Comparison of ENCODE assay signal across 17 cellular contexts in the genomic region with DNA sequence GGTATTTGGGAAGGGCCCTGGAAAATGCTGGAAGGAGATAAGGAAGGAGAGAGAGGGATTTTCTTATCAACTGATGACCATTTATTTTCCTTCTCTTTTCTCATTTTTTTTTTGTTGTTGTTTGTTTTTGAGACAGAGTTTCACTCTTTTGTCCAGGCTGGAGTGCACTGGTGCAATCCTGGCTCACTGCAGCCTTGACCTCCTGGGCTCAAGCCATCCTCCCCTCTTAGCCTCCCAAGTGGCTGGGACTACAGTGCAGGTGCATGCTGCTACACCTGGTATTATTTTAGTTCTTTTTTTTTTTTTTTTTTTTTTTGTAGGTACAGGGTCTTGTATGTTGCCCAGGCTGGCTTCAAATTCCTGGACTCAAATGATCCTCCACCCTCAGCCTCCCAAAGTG. TPM values are rescaled to one million over a fixed set of nuclear protein-coding genes. Genes with fewer than 3 reads are reported as not detected.
DNase-seq lines count a peak whose midpoint lies in the region; ATAC-seq, FAIRE-seq and TF ChIP-seq lines count a peak whose summit lies in the region.
"Had no signal": no experiment of that assay in that cellular context is flagged by ENCODE, and none has a peak within 500 bp of the region (broad histone marks: within the 10 kb centered on the region; RNA-seq: fewer than 3 reads in every experiment).

No MANE protein-coding gene starts in this region.

- H3K4me1 ChIP-seq in HepG2 (ENCODE audit: insufficient read depth, low read length), result peaks cover 48% of the 10 kb centered on the region
- no peaks in the 10 kb centered on the region for H3K4me1 ChIP-seq in right lobe of liver
- H3K4me1 ChIP-seq in sigmoid colon, result no peaks in the 10 kb centered on the region
- H3K4me1 ChIP-seq in pancreas, result no peaks in the 10 kb centered on the region
- H3K4me1 ChIP-seq in tibial artery, result peaks cover 0 to 20% (median 15%) of the 10 kb centered on the region in 4 donors

- no peak overlapping the region for H3K4me2 ChIP-seq in HepG2 (ENCODE audit: low read depth, low read length)
- H3K4me2 ChIP-seq: GM23338 had no signal

- no peaks in the 10 kb centered on the region for H3K79me2 ChIP-seq in HepG2 (ENCODE audit: insufficient read depth, low read length)

- DNase-seq in HepG2 (ENCODE audit: low spot score) (no peak), right lobe of liver (no peak), mesenteric fat pad (ENCODE audit: low spot score) (peak; percentile 20), sigmoid colon (peak; percentile 14), pancreas (no peak), tibial artery (no peak), OCI-M1 (lab: John Stamatoyannopoulos, UW) (no peak)
- DNase-seq: 8988T; Calu3; CD8-positive, alpha-beta T cell; DMS79 treated with DMSO at 0.1 percent for 48 hours; GF-D8; HCEC 1CT had no signal

- H3K27me3 ChIP-seq in HepG2 (ENCODE audit: control insufficient read depth in 1 of 2, insufficient read depth in 2 of 2, low read length in 2 of 2) (no peaks in the 10 kb centered on the region), right lobe of liver (no peaks in the 10 kb centered on the region), sigmoid colon (peaks cover 0 to 5% (median 0%) of the 10 kb centered on the region in 3 donors), pancreas (no peaks in the 10 kb centered on the region), tibial artery (no peaks in the 10 kb centered on the region)

- ATAC-seq in HepG2, result no peak
- ATAC-seq in right lobe of liver, result no peak
- ATAC-seq in pancreas, result no peak
- ATAC-seq: CD8-positive, alpha-beta T cell; GM23338 had no signal

- H3K27ac ChIP-seq in HepG2 (ENCODE audit: extremely low read length, insufficient read depth, low read length), result no peak overlapping the region
- no peak overlapping the region for H3K27ac ChIP-seq in right lobe of liver
- H3K27ac ChIP-seq in sigmoid colon, result no peak overlapping the region
- H3K27ac ChIP-seq in pancreas, result no peak overlapping the region
- no peak overlapping the region for H3K27ac ChIP-seq in tibial artery

- TF ChIP-seq RAD21 in HepG2 (CRISPR knock-in tag; IDR thresholded peaks at IDR 0.05), result no peak

- no peaks in the 10 kb centered on the region for H4K20me1 ChIP-seq in HepG2 (ENCODE audit: insufficient read depth, low read length)

- H3K9ac ChIP-seq in HepG2 (ENCODE audit: insufficient read depth, low read depth, low read length), result no peak overlapping the region
- H3K9ac ChIP-seq: BLaER1 treated with 17β-estradiol and CSF1 and Interleukin-3, amounts not matched to agents 10 nM and 100 nM had no signal

- no peaks in the 10 kb centered on the region for H3K9me3 ChIP-seq in HepG2 (ENCODE audit: low read length)
- no peaks in the 10 kb centered on the region for H3K9me3 ChIP-seq in right lobe of liver
- no peaks in the 10 kb centered on the region for H3K9me3 ChIP-seq in sigmoid colon
- H3K9me3 ChIP-seq in pancreas, result no peaks in the 10 kb centered on the region
- no peaks in the 10 kb centered on the region for H3K9me3 ChIP-seq in tibial artery
- H3K9me3 ChIP-seq: BLaER1 treated with 17β-estradiol and CSF1 and Interleukin-3, amounts not matched to agents 10 nM and 100 nM had no signal

- no peak for TF ChIP-seq POLR2A in HepG2 (IDR thresholded peaks at IDR 0.05; ENCODE audit: insufficient read depth in 1 of 2, low read depth in 2 of 2, low read length in 2 of 2)
- TF ChIP-seq POLR2A in right lobe of liver (IDR thresholded peaks at IDR 0.05), result no peak
- TF ChIP-seq POLR2A in sigmoid colon (IDR thresholded peaks at IDR 0.05), result no peak

- BruUV-seq in HepG2 (replicated peaks; lab: Mats Ljungman, UMichigan), result no TSS peak

- FAIRE-seq in HepG2 (lab: Jason Lieb, UNC), result no peak
- no peak for FAIRE-seq in pancreas (lab: Jason Lieb, UNC)
- FAIRE-seq: H54, HTR-8/SVneo had no signal

- TF ChIP-seq EP300 in HepG2 (IDR thresholded peaks at IDR 0.05; ENCODE audit: low read depth in 2 of 2, low read length in 2 of 2) (no peak), HepG2 (CRISPR knock-in tag; IDR thresholded peaks at IDR 0.05; ENCODE audit: borderline replicate concordance) (no peak), sigmoid colon (IDR thresholded peaks at IDR 0.05) (no peak)

- H3K4me3 ChIP-seq in HepG2 (replicated peaks in 1 of 3; ENCODE audit: insufficient read depth in 1 of 3, low read depth in 2 of 3, low read length in 3 of 3), result no peak overlapping the region
- H3K4me3 ChIP-seq in right lobe of liver, result no peak overlapping the region
- H3K4me3 ChIP-seq in sigmoid colon, result no peak overlapping the region
- H3K4me3 ChIP-seq in pancreas, result no peak overlapping the region
- H3K4me3 ChIP-seq in tibial artery, result no peak overlapping the region
- H3K4me3 ChIP-seq: BLaER1 treated with 17β-estradiol and CSF1 and Interleukin-3, amounts not matched to agents 10 nM and 100 nM; GM23338 had no signal

- TF ChIP-seq CTCF in HepG2 (CRISPR knock-in tag; IDR thresholded peaks at IDR 0.05), result no peak
- TF ChIP-seq CTCF in right lobe of liver (IDR thresholded peaks at IDR 0.05), result no peak
- TF ChIP-seq CTCF in sigmoid colon (IDR thresholded peaks at IDR 0.05), result no peak
- no peak for TF ChIP-seq CTCF in pancreas (IDR thresholded peaks at IDR 0.05)
- TF ChIP-seq CTCF in tibial artery (IDR thresholded peaks at IDR 0.05), result no peak

- POLR2A ChIA-PET in HepG2 (lab: Yijun Ruan, JAX), result no interaction called here

- no peaks in the 10 kb centered on the region for H3K36me3 ChIP-seq in HepG2 (replicated peaks in 1 of 2; ENCODE audit: control insufficient read depth in 1 of 2, insufficient read depth in 2 of 2, low read length in 2 of 2)
- no peaks in the 10 kb centered on the region for H3K36me3 ChIP-seq in right lobe of liver
- no peaks in the 10 kb centered on the region for H3K36me3 ChIP-seq in sigmoid colon
- no peaks in the 10 kb centered on the region for H3K36me3 ChIP-seq in pancreas
- H3K36me3 ChIP-seq in tibial artery, result peaks cover 0 to 4% (median 0%) of the 10 kb centered on the region in 3 donors
- H3K36me3 ChIP-seq: BLaER1 treated with 17β-estradiol and CSF1 and Interleukin-3, amounts not matched to agents 10 nM and 100 nM had no signal

- H2AFZ ChIP-seq in HepG2 (ENCODE audit: low read length), result no peak overlapping the region
- H2AFZ ChIP-seq: GM23338 had no signal

- CTCF ChIA-PET in HepG2 (lab: Yijun Ruan, JAX; ENCODE audit: low intra/inter-chr PET ratio, low total read pairs), result no interaction called here

- in situ Hi-C loops in HepG2 (cut with HindIII; ENCODE audit: extremely low pct_ligation_motif_present, low pct_unique_long_range_greater_than_20kb), result no loop called here

- intact Hi-C loops in HepG2 (cut with micrococcal nuclease; ENCODE audit: unreplicated experiment), result loop anchor here (5.0 kb wide), 1 partner anchor 44 kb away; no protein-coding TSS in a partner anchor
- intact Hi-C loops in right lobe of liver (cut with DNase I), result no loop called here
- intact Hi-C loops in sigmoid colon (cut with DNase I), result no loop called here
- intact Hi-C loops in pancreas (cut with DNase I), result no loop called here
- intact Hi-C loops in tibial artery (cut with DNase I; ENCODE audit: low total_unique reads), result no loop called here

TF ChIP-seq in HepG2, 621 proteins besides CTCF, POLR2A, EP300 and RAD21 (continues in another document):
- TF ChIP-seq PHF20 (CRISPR knock-in tag; IDR thresholded peaks at IDR 0.05) (no peak), NR1H2 (CRISPR knock-in tag; IDR thresholded peaks at IDR 0.05; ENCODE audit: borderline replicate concordance, low read depth) (no peak), GTF3A (CRISPR knock-in tag; conservative IDR thresholded peaks at IDR 0.05) (no peak)
- TF ChIP-seq, protein P1, sequence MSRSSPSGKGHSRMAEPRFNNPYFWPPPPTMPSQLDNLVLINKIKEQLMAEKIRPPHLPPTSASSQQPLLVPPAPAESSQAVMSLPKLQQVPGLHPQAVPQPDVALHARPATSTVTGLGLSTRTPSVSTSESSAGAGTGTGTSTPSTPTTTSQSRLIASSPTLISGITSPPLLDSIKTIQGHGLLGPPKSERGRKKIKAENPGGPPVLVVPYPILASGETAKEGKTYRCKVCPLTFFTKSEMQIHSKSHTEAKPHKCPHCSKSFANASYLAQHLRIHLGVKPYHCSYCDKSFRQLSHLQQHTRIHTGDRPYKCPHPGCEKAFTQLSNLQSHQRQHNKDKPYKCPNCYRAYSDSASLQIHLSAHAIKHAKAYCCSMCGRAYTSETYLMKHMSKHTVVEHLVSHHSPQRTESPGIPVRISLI (CRISPR knock-in tag; IDR thresholded peaks at IDR 0.05; ENCODE audit: borderline replicate concordance), result peak; percentile 35; the same call in 1 of the 2 replicates

RNA-seq across cellular contexts. Expression of a gene that starts 52.2 kb away (rescaled TPM):
- total RNA-seq in HepG2 (2016; rRNA removed; fragmentation: Illumina TruSeq; extraction: Trizol), result 4.5 and 8.6 TPM in 2 replicates
- total RNA-seq in HepG2 (2016; cell fraction: cytosol; rRNA removed; fragmentation: Illumina TruSeq; extraction: Trizol; ENCODE audit: low read depth), result 1.3 TPM in 2 replicates
- 4.2 and 4.3 TPM in 2 replicates for total RNA-seq in HepG2 (2016; cell fraction: insoluble cytoplasmic fraction; rRNA removed; fragmentation: Illumina TruSeq; extraction: Trizol)
- total RNA-seq in HepG2 (2016; cell fraction: membrane; rRNA removed; fragmentation: Illumina TruSeq; extraction: Trizol), result 1.5 and 2.5 TPM in 2 replicates
- total RNA-seq in HepG2 (2016; cell fraction: nucleus; rRNA removed; fragmentation: Illumina TruSeq; extraction: Trizol), result 4.3 and 7.1 TPM in 2 replicates
- 6.2 TPM in 2 replicates for polyA plus RNA-seq in HepG2 (2011; rRNA removed)
- polyA plus RNA-seq in HepG2 (2011; cell fraction: cytosol; rRNA removed), result 4.0 and 5.3 TPM in 2 replicates
- polyA plus RNA-seq in HepG2 (2011; cell fraction: nucleus; rRNA removed), result 5.9 and 7.6 TPM in 2 replicates
- polyA plus RNA-seq in HepG2 (2012), result 3.9 and 4.2 TPM in 2 replicates
- 1.1 and 1.5 TPM in 2 replicates for polyA plus RNA-seq in HepG2 (2016; cell fraction: cytosol; fragmentation: Illumina TruSeq; extraction: Trizol; ENCODE audit: low read depth)
- 3.4 and 4.0 TPM in 2 replicates for polyA plus RNA-seq in HepG2 (2016; cell fraction: insoluble cytoplasmic fraction; fragmentation: Illumina TruSeq; extraction: Trizol; ENCODE audit: low read depth)
- 1.0 and 1.9 TPM in 2 replicates for polyA plus RNA-seq in HepG2 (2016; cell fraction: membrane; fragmentation: Illumina TruSeq; extraction: Trizol; ENCODE audit: low read depth)
- polyA plus RNA-seq in HepG2 (2016; cell fraction: nucleus; fragmentation: Illumina TruSeq; extraction: Trizol; ENCODE audit: insufficient read depth, low read depth), result 5.3 and 6.5 TPM in 2 replicates
- polyA minus RNA-seq in HepG2 (2011; rRNA and poly(A)+ RNA removed; ENCODE audit: low replicate concordance), result 20.5 and 48.7 TPM in 2 replicates
- 5.5 and 6.4 TPM in 2 replicates for polyA minus RNA-seq in HepG2 (2011; cell fraction: cytosol; rRNA and poly(A)+ RNA removed)
- polyA minus RNA-seq in HepG2 (2011; cell fraction: nucleus; rRNA and poly(A)+ RNA removed), result 11.1 and 11.6 TPM in 2 replicates
- total RNA-seq in right lobe of liver, result 10 to 100 TPM; 17.6 to 23.0 (median 18.8) TPM
- total RNA-seq in mesenteric fat pad, result 38.4 TPM
- 10 to 100 TPM in 1 of 4 donors, 1 to 10 TPM in 3; 7.2 to 11.9 (median 8.6) TPM for total RNA-seq in sigmoid colon
- 1 to 10 TPM; 1.2 to 4.6 (median 1.4) TPM for polyA plus RNA-seq in sigmoid colon
- total RNA-seq in pancreas, result 10 to 100 TPM in 1 of 6 donors, 1 to 10 TPM in 5; 4.9 to 14.8 (median 5.9) TPM
- 1 to 10 TPM; 3.6 to 3.9 TPM for polyA plus RNA-seq in pancreas

Comparison
In these comparisons a context has a peak if more than half of its experiments do, and no peak if none do; other contexts are left out.
1. DNase-seq: peak in mesenteric fat pad (single experiment) and sigmoid colon (single experiment); none in HepG2 (single experiment), right lobe of liver (0 of 3), pancreas (0 of 6), tibial artery (0 of 2) and OCI-M1 (single experiment).